ENCODE assay signal across 9 cellular contexts in the genomic region with DNA sequence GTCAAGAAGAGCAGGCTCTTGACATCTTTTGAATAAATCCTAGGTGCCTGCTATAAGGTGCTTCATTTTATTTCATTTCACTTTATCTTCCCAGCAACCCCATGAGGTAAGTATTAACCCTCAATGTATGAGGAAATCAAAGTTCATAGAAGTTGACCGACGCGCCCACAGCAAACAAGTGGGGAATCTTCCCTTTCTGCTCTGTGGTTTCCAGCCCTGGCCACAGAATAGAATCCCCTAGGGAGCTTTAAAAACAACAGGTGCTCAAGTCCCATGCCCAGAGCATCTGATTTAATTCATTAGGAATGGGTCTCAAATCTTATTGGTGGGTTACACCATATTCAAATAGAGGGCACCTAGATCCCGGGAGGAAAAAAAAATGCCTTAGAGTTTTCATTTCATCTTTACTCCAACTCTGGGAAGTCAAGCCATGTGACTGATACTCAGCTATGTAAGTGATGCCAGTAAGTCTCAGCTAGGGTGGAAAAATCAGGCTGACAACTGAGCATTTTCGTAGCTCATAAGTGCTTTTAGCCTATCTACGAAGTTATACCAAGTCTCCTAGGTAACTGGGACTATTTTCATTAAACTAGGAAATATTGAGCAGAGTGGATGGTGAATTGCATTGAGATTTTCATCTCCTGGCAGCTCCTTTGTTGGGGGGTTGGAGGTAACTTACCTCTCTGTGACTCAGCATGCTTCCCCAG.
DNase-seq lines count a peak whose midpoint lies in the region; ATAC-seq and TF ChIP-seq lines count a peak whose summit lies in the region.
"Had no signal": no experiment of that assay in that cellular context is flagged by ENCODE, and none has a peak within 500 bp of the region (broad histone marks: within the 10 kb centered on the region; RNA-seq: fewer than 3 reads in every experiment).

No MANE protein-coding gene starts in this region.

- DNase-seq in SJCRH30 (peak; percentile 78 to 95), inferior parietal cortex (ENCODE audit: extremely low spot score) (no peak), heart right ventricle (no peak), posterior cingulate gyrus (no peak), foreskin keratinocyte (no peak)
- DNase-seq: effector CD4-positive, alpha-beta T cell had no signal

- no peak for TF ChIP-seq CTCF in heart right ventricle (IDR thresholded peaks at IDR 0.05)
- no peak for TF ChIP-seq CTCF in foreskin keratinocyte (conservative IDR thresholded peaks at IDR 0.05)

- no peaks in the 10 kb centered on the region for H3K27me3 ChIP-seq in SJCRH30
- no peaks in the 10 kb centered on the region for H3K27me3 ChIP-seq in heart right ventricle
- H3K27me3 ChIP-seq in foreskin keratinocyte, result peaks cover 7% of the 10 kb centered on the region

- peaks cover 16% of the 10 kb centered on the region for H3K4me1 ChIP-seq in SJCRH30
- peaks cover 0 to 4% (median 0%) of the 10 kb centered on the region in 9 donors for H3K4me1 ChIP-seq in heart right ventricle
- no peaks in the 10 kb centered on the region for H3K4me1 ChIP-seq in foreskin keratinocyte

- H3K9me3 ChIP-seq in SJCRH30 (replicated peaks) (no peaks in the 10 kb centered on the region), heart right ventricle (peaks cover 0 to 6% (median 0%) of the 10 kb centered on the region in 11 donors)

- H3K36me3 ChIP-seq in SJCRH30 (no peaks in the 10 kb centered on the region), heart right ventricle (no peaks in the 10 kb centered on the region)

- H3K27ac ChIP-seq in SJCRH30 (no peak overlapping the region; the same call in 1 of the 2 replicates), heart right ventricle (no peak overlapping the region), foreskin keratinocyte (no peak overlapping the region)

- H3K4me3 ChIP-seq in SJCRH30 (no peak overlapping the region), heart right ventricle (no peak overlapping the region)

- intact Hi-C loops in heart right ventricle (cut with DNase I), result loop anchor here in 1 of 10 donors (5.0 kb wide), 1 partner anchor 453 kb away; no protein-coding TSS in a partner anchor
- intact Hi-C loops in posterior cingulate gyrus (cut with DNase I), result no loop called here

- peak; percentile 78 for ATAC-seq in GM18502 (IDR thresholded peaks at IDR 0.05; ENCODE audit: poor library complexity, unreplicated experiment)
- ATAC-seq in GM19467 (IDR thresholded peaks at IDR 0.05; ENCODE audit: unreplicated experiment), result peak; percentile 59
- peak; percentile 55 for ATAC-seq in HG03097 (IDR thresholded peaks at IDR 0.05; ENCODE audit: low FRiP score, unreplicated experiment)
- ATAC-seq in heart right ventricle, result no peak
- ATAC-seq in foreskin keratinocyte, result no peak

- 94 to 96% methylated on average over 6 of the region's 6 CpGs for WGBS in heart right ventricle, 2 donors

Comparison
In these comparisons a context has a peak if more than half of its experiments do, and no peak if none do; other contexts are left out.
1. ATAC-seq: peak in GM18502 (single experiment), GM19467 (single experiment) and HG03097 (single experiment); none in heart right ventricle (0 of 8) and foreskin keratinocyte (single experiment).
2. DNase-seq: peak in SJCRH30 (2 of 2); none in inferior parietal cortex (single experiment), heart right ventricle (0 of 2), posterior cingulate gyrus (0 of 10) and foreskin keratinocyte (0 of 2).